Comparison of ENCODE assay signal across 20 cellular contexts in the genomic region with DNA sequence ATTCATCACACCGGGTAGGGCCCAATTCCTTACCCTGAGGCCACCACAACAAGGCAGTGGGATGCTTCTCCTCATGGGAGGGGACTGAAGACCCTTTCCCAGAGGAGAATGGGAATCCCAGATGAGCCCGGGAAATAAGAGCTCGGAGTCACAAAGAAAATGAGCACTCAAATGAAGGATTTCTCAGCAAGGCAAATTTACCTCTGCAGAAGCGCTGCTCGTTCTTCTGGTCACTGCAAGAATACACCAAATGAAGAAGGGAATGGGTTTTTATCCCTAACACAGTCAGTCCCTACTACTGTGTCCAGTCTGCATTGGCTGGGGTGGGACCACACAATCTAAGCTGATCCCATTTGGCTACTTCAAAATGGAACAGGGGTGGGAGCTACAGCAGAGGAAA. TPM values are rescaled to one million over a fixed set of nuclear protein-coding genes. Genes with fewer than 3 reads are reported as not detected.
DNase-seq lines count a peak whose midpoint lies in the region; ATAC-seq, FAIRE-seq and TF ChIP-seq lines count a peak whose summit lies in the region.
"Had no signal": no experiment of that assay in that cellular context is flagged by ENCODE, and none has a peak within 500 bp of the region (broad histone marks: within the 10 kb centered on the region; RNA-seq: fewer than 3 reads in every experiment).

No MANE protein-coding gene starts in this region.

- H2BK5ac ChIP-seq in H1 (ENCODE audit: low read depth, low read length) = no peak overlapping the region

- POLR2A ChIA-PET in HCT116 (lab: Charles Lee) (no interaction called here), GM12878 (lab: Charles Lee) (no interaction called here), H1 (lab: Charles Lee; ENCODE audit: partially characterized antibody) (no interaction called here)

- TF ChIP-seq RAD21 in HCT116 (IDR thresholded peaks at IDR 0.05; ENCODE audit: low read depth) (no peak), GM12878 (IDR thresholded peaks at IDR 0.05; ENCODE audit: insufficient read depth, low read depth, low read length) (no peak), H1 (IDR thresholded peaks at IDR 0.05 in 1 of 2, conservative IDR thresholded peaks at IDR 0.05 in 1 of 2; ENCODE audit: low read depth in 2 of 2, low read length in 2 of 2) (no peak)

- H3K9me3 ChIP-seq in HCT116 (ENCODE audit: control insufficient read depth in 1 of 2, insufficient read depth in 1 of 2, low read depth in 1 of 2, low read length in 2 of 2) (peaks cover 5 to 31% of the 10 kb centered on the region in 2 experiments; a peak in 2 of 4 replicates), GM12878 (replicated peaks; ENCODE audit: control insufficient read depth, insufficient read depth, low read length) (peaks cover 13% of the 10 kb centered on the region; the same call in 2 of the 3 replicates), H1 (ENCODE audit: insufficient read depth in 2 of 2, low read depth in 1 of 2, low read length in 1 of 2) (no peaks in the 10 kb centered on the region)

- peaks cover 60% of the 10 kb centered on the region for H3K9me3 Mint-ChIP-seq in GM23338

- H3K27me3 ChIP-seq in GM23338 (ENCODE audit: insufficient read depth) (no peaks in the 10 kb centered on the region), HCT116 (ENCODE audit: insufficient read depth, low read length) (no peaks in the 10 kb centered on the region), GM12878 (replicated peaks in 1 of 2; ENCODE audit: control insufficient read depth in 2 of 2, insufficient read depth in 2 of 2, low read length in 1 of 2) (no peaks in the 10 kb centered on the region), H1 (replicated peaks in 1 of 4; ENCODE audit: control insufficient read depth in 3 of 4, extremely low read depth in 1 of 4, insufficient read depth in 3 of 4, low read length in 3 of 4) (no peaks in the 10 kb centered on the region)

- H3K36me3 ChIP-seq in GM23338 (ENCODE audit: insufficient read depth) (no peaks in the 10 kb centered on the region; the same call in 1 of the 2 replicates), HCT116 (ENCODE audit: control insufficient read depth in 1 of 2, insufficient read depth in 2 of 2, low read length in 2 of 2) (no peaks in the 10 kb centered on the region), GM12878 (ENCODE audit: control insufficient read depth in 2 of 2, insufficient read depth in 2 of 2, low read length in 1 of 2) (no peaks in the 10 kb centered on the region), H1 (ENCODE audit: control insufficient read depth in 2 of 4, insufficient read depth in 4 of 4, low read length in 3 of 4) (no peaks in the 10 kb centered on the region)
- H3K36me3 ChIP-seq: HAP-1 had no signal

- H2BK15ac ChIP-seq in H1 (ENCODE audit: low read length) = no peak overlapping the region

- H3K27ac ChIP-seq in GM23338 (ENCODE audit: low read depth) = no peak overlapping the region
- no peak overlapping the region for H3K27ac ChIP-seq in HCT116 (ENCODE audit: low read depth, low read length)
- no peak overlapping the region for H3K27ac ChIP-seq in GM12878 (ENCODE audit: control insufficient read depth, insufficient read depth)
- no peak overlapping the region for H3K27ac ChIP-seq in H1 (ENCODE audit: low read depth, low read length)
- H3K27ac ChIP-seq: GM23248 had no signal

- H4K91ac ChIP-seq in H1 (replicated peaks; ENCODE audit: insufficient read length, low read length) = no peak overlapping the region

- FAIRE-seq in GM12878 (lab: Jason Lieb, UNC) = no peak
- no peak for FAIRE-seq in H1 (lab: Jason Lieb, UNC)
- FAIRE-seq: GM12892, GM19239, H54 had no signal

- no peaks in the 10 kb centered on the region for H3K23me2 ChIP-seq in H1 (ENCODE audit: low read depth, low read length)

- TF ChIP-seq CTCF in GM23338 (conservative IDR thresholded peaks at IDR 0.05; ENCODE audit: low read depth in 2 of 2) (no peak), HCT116 (IDR thresholded peaks at IDR 0.05 in 2 of 3, conservative IDR thresholded peaks at IDR 0.05 in 1 of 3; ENCODE audit: borderline replicate concordance in 1 of 3, insufficient read depth in 1 of 3, low read depth in 2 of 3, low read length in 2 of 3) (no peak), GM12878 (IDR thresholded peaks at IDR 0.05 in 2 of 3, conservative IDR thresholded peaks at IDR 0.05 in 1 of 3; ENCODE audit: control insufficient read depth in 2 of 3, extremely low read depth in 1 of 3, insufficient read depth in 1 of 3, low read depth in 3 of 3, low read length in 3 of 3) (no peak), H1 (IDR thresholded peaks at IDR 0.05; ENCODE audit: control extremely low read depth in 1 of 3, insufficient read depth in 1 of 3, low read depth in 1 of 3, low read length in 3 of 3) (no peak)

- H3K4me3 Mint-ChIP-seq in GM23338 = no peak overlapping the region
- H3K4me3 Mint-ChIP-seq: CD4-positive, alpha-beta memory T cell had no signal

- no peak for TF ChIP-seq POLR2A in HCT116 (IDR thresholded peaks at IDR 0.05; ENCODE audit: borderline replicate concordance, extremely low read depth, insufficient read depth, insufficient read length)
- no peak for TF ChIP-seq POLR2A in GM12878 (IDR thresholded peaks at IDR 0.05; ENCODE audit: low read depth, low read length)
- no peak for TF ChIP-seq POLR2A in H1 (IDR thresholded peaks at IDR 0.05; ENCODE audit: control extremely low read depth in 1 of 2, low read depth in 2 of 2, low read length in 2 of 2)

- CTCF ChIA-PET in HCT116 (lab: Charles Lee) (no interaction called here), GM12878 (lab: Yijun Ruan, JAX) (no interaction called here), H1 (lab: Charles Lee; ENCODE audit: partially characterized antibody) (interaction anchor here (0.6 to 3.3 kb wide), 3 partner anchors 76 to 423 kb away, joined by 3 to 22 read pairs (median 14); no protein-coding TSS in a partner anchor)

- intact Hi-C loops in HCT116 (cut with micrococcal nuclease) = no loop called here
- intact Hi-C loops in GM12878 (cut with micrococcal nuclease; ENCODE audit: unreplicated experiment) = loop anchor here (5.0 to 10.0 kb wide), 3 partner anchors 236 to 554 kb away; no protein-coding TSS in a partner anchor

- no peak overlapping the region for H4K8ac ChIP-seq in H1 (ENCODE audit: extremely low read depth, insufficient read depth, low read length)

- DNase-seq in GM23338 (ENCODE audit: low spot score) (peak; percentile 17), HCT116 (ENCODE audit: low read depth, low spot score) (no peak), GM12878 (ENCODE audit: low read depth, low spot score) (no peak), H1 (ENCODE audit: low read depth in 1 of 2, low spot score in 2 of 2) (no peak), NCI-H1694 (lab: John Stamatoyannopoulos, UW) (no peak), DMS 273 treated with DMSO at 0.1 percent for 48 hours (lab: John Stamatoyannopoulos, UW) (no peak)
- DNase-seq: C1 segment of cervical spinal cord; Calu3; CD4-positive, alpha-beta memory T cell; COR-L47; DMS153; DMS79 treated with DMSO at 0.1 percent for 48 hours; GF-D8; GM23248 had no signal

- BruUV-seq in HCT116 (replicated peaks; lab: Mats Ljungman, UMichigan) = no TSS peak
- no TSS peak for BruUV-seq in GM12878 (replicated peaks; lab: Mats Ljungman, UMichigan)

- no peak overlapping the region for H3K23ac ChIP-seq in H1 (ENCODE audit: insufficient read length)

- no peak overlapping the region for H2BK120ac ChIP-seq in H1 (replicated peaks; ENCODE audit: low read depth, low read length)

- RAD21 ChIA-PET in HCT116 (lab: Charles Lee; ENCODE audit: low non-redundant PET in 1 of 2, low total read pairs in 2 of 2, uncharacterized antibody in 2 of 2, unreplicated experiment in 2 of 2) (no interaction called here), GM12878 (lab: Charles Lee; ENCODE audit: unreplicated experiment) (interaction anchor here (0.8 to 1.2 kb wide), 2 partner anchors 240 to 256 kb away, joined by 3 to 4 read pairs; no protein-coding TSS in a partner anchor)

- peaks cover 6% of the 10 kb centered on the region; the same call in 1 of the 2 replicates for H3K9me2 ChIP-seq in GM23338 (ENCODE audit: insufficient read depth)
- no peaks in the 10 kb centered on the region for H3K9me2 ChIP-seq in HCT116 (ENCODE audit: insufficient read depth)

- H2BK20ac ChIP-seq in H1 (ENCODE audit: low read length) = no peak overlapping the region

- SMC1A ChIA-PET in GM12878 (lab: Charles Lee; ENCODE audit: uncharacterized antibody, unreplicated experiment) = interaction anchor here (1.4 to 1.6 kb wide), 2 partner anchors 37 to 44 kb away, joined by 3 read pairs; no protein-coding TSS in a partner anchor

- H3K4me3 ChIP-seq in GM23338 (no peak overlapping the region), HCT116 (replicated peaks in 1 of 2; ENCODE audit: low read depth in 1 of 2, low read length in 2 of 2) (no peak overlapping the region), GM12878 (no peak overlapping the region), H1 (ENCODE audit: extremely low read depth in 1 of 4, insufficient read depth in 2 of 4, low read depth in 3 of 4, low read length in 4 of 4) (no peak overlapping the region)
- H3K4me3 ChIP-seq: GM23248, HAP-1 had no signal

- H3K9ac ChIP-seq in HCT116 (ENCODE audit: low read length) (no peak overlapping the region), GM12878 (ENCODE audit: control insufficient read depth, insufficient read depth, low read length) (no peak overlapping the region), H1 (replicated peaks in 1 of 4; ENCODE audit: extremely low read depth in 1 of 4, low read depth in 3 of 4, low read length in 3 of 4) (0 out of 7 replicates have a peak overlapping the region, but pooled peaks of 1 of the 4 experiments have one; percentile 2)
- H3K9ac ChIP-seq: GM23248 had no signal

- TF ChIP-seq EP300 in GM12878 (IDR thresholded peaks at IDR 0.05; ENCODE audit: borderline replicate concordance in 1 of 2, control insufficient read depth in 1 of 2, low read depth in 2 of 2, low read length in 2 of 2) = no peak
- no peak for TF ChIP-seq EP300 in H1 (IDR thresholded peaks at IDR 0.05; ENCODE audit: borderline replicate concordance in 1 of 2, low read depth in 2 of 2, low read length in 2 of 2)

- H3K79me1 ChIP-seq in H1 (ENCODE audit: low read depth, low read length) = no peaks in the 10 kb centered on the region

- H4K20me1 ChIP-seq in GM23338 (replicated peaks; ENCODE audit: insufficient read depth) = no peaks in the 10 kb centered on the region
- H4K20me1 ChIP-seq in HCT116 (ENCODE audit: insufficient read depth) = no peaks in the 10 kb centered on the region
- no peaks in the 10 kb centered on the region for H4K20me1 ChIP-seq in GM12878 (ENCODE audit: control insufficient read depth, insufficient read depth)
- H4K20me1 ChIP-seq in H1 (replicated peaks in 1 of 2; ENCODE audit: control insufficient read depth in 1 of 2, insufficient read depth in 2 of 2, low read length in 2 of 2) = no peaks in the 10 kb centered on the region

- H3F3A ChIP-seq in GM23338 (replicated peaks; ENCODE audit: low read depth) = no peaks in the 10 kb centered on the region

- H3K36me3 Mint-ChIP-seq in GM23338 (ENCODE audit: low read depth) = peaks cover 38% of the 10 kb centered on the region

- H3K4ac ChIP-seq in H1 (replicated peaks; ENCODE audit: insufficient read length, low read depth, low read length) = no peak overlapping the region

- no peak overlapping the region for H4K5ac ChIP-seq in H1 (ENCODE audit: insufficient read length, low read depth, low read length)

- no peak overlapping the region for H3K27ac Mint-ChIP-seq in GM23338

- H3K18ac ChIP-seq in H1 (ENCODE audit: extremely low read depth, low read length) = no peak overlapping the region

- no peaks in the 10 kb centered on the region for H3K4me1 Mint-ChIP-seq in GM23338

- H3K14ac ChIP-seq in H1 (ENCODE audit: insufficient read length) = no peak overlapping the region

- H3K56ac ChIP-seq in H1 (replicated peaks; ENCODE audit: insufficient read length, low read depth, low read length) = no peak overlapping the region

- no peak overlapping the region for H2AFZ ChIP-seq in GM23338
- H2AFZ ChIP-seq in HCT116 (ENCODE audit: low read depth, low read length, poor library complexity, severe bottlenecking) = no peak overlapping the region
- H2AFZ ChIP-seq in GM12878 (ENCODE audit: control insufficient read depth, low read depth, low read length) = no peak overlapping the region
- peak overlapping the region; percentile 77; the same call in 1 of the 2 replicates for H2AFZ ChIP-seq in H1 (ENCODE audit: low read length)
- H2AFZ ChIP-seq: GM23248 had no signal

- H3K4me2 ChIP-seq in GM23338 = no peak overlapping the region
- H3K4me2 ChIP-seq in HCT116 (ENCODE audit: low read length) = no peak overlapping the region
- H3K4me2 ChIP-seq in GM12878 (ENCODE audit: control insufficient read depth, insufficient read depth) = no peak overlapping the region
- H3K4me2 ChIP-seq in H1 (ENCODE audit: insufficient read depth in 1 of 2, low read depth in 2 of 2, low read length in 2 of 2) = no peak overlapping the region

- H3K79me2 ChIP-seq in GM23338 (replicated peaks; ENCODE audit: insufficient read depth) = no peaks in the 10 kb centered on the region
- no peaks in the 10 kb centered on the region for H3K79me2 ChIP-seq in HCT116 (ENCODE audit: insufficient read depth, low read length)
- no peaks in the 10 kb centered on the region for H3K79me2 ChIP-seq in GM12878 (ENCODE audit: control insufficient read depth, insufficient read depth, low read length)
- no peaks in the 10 kb centered on the region for H3K79me2 ChIP-seq in H1 (ENCODE audit: control insufficient read depth in 1 of 2, insufficient read depth in 2 of 2, low read length in 2 of 2)

- WGBS in GM12878 (ENCODE audit: insufficient coverage, insufficient replicate concordance, low lambda C conversion rate, missing lambda C conversion rate) = 32% methylated on average over 5 of the region's 5 CpGs
- WGBS in H1 (ENCODE audit: extremely low coverage in 1 of 2, insufficient coverage in 1 of 2, insufficient read length in 1 of 2, insufficient replicate concordance in 2 of 2, low coverage in 1 of 2, low lambda C conversion rate in 2 of 2, missing lambda C conversion rate in 1 of 2), 2 experiments = 88% methylated on average over 5 of the region's 5 CpGs; no CpG with 5 or more reads in 1 of the 2 experiments

- H2BK12ac ChIP-seq in H1 (ENCODE audit: low read depth, low read length) = no peak overlapping the region

- in situ Hi-C loops in GM12878 (cut with MboI) = no loop called here

- no peak for ATAC-seq in GM23338
- ATAC-seq in HCT116 = no peak
- ATAC-seq in GM12878 = no peak
- no peak for ATAC-seq in HG02642 (IDR thresholded peaks at IDR 0.05; ENCODE audit: poor library complexity, unreplicated experiment)
- ATAC-seq in GM18517 (IDR thresholded peaks at IDR 0.05; ENCODE audit: unreplicated experiment) = no peak

- H3K4me1 ChIP-seq in GM23338 (ENCODE audit: insufficient read depth) = no peaks in the 10 kb centered on the region
- H3K4me1 ChIP-seq in HCT116 (ENCODE audit: control insufficient read depth in 1 of 2, insufficient read depth in 2 of 2, low read length in 2 of 2) = no peaks in the 10 kb centered on the region
- no peaks in the 10 kb centered on the region for H3K4me1 ChIP-seq in GM12878 (ENCODE audit: control insufficient read depth, insufficient read depth, low read length)
- peaks cover 0 to 4% (median 0%) of the 10 kb centered on the region in 4 experiments; a peak in 1 of 7 replicates for H3K4me1 ChIP-seq in H1 (replicated peaks in 1 of 4; ENCODE audit: control insufficient read depth in 3 of 4, insufficient read depth in 4 of 4, low read length in 3 of 4)

- H2AK5ac ChIP-seq in H1 (ENCODE audit: low read depth, low read length) = no peak overlapping the region

- peaks cover 5% of the 10 kb centered on the region for H3K27me3 Mint-ChIP-seq in GM23338 (ENCODE audit: insufficient read depth, low read depth, poor library complexity)
- H3K27me3 Mint-ChIP-seq: CD4-positive, alpha-beta memory T cell had no signal

RNA-seq across cellular contexts. Expression of a gene that starts 35.7 kb away (rescaled TPM):
- total RNA-seq in GM23338 (2014; rRNA removed; shearing (Covaris generic)) = 45.5 and 66.2 TPM in 2 replicates
- polyA plus RNA-seq in GM23338 (2016; fragmentation: Nextera tagmentation; extraction: Ambion mirVana) = 20.1 and 27.2 TPM in 2 replicates
- 30.4 TPM for total RNA-seq in HCT116 (2021; ENCODE audit: unreplicated experiment)
- polyA plus RNA-seq in HCT116 (2012) = 8.3 and 13.0 TPM in 2 replicates
- 86.8 and 98.4 TPM in 2 replicates for total RNA-seq in GM12878 (2013; cell fraction: nucleolus; rRNA removed)
- total RNA-seq in GM12878 (2014; rRNA removed) = 31.5 and 45.0 TPM in 2 replicates
- 40.1 and 40.8 TPM in 2 replicates for total RNA-seq in GM12878 (2014; rRNA removed; fragmentation: Illumina TruSeq; extraction: Trizol)
- 30.8 and 35.3 TPM in 2 replicates for total RNA-seq in GM12878 (2021)
- 12.8 TPM for polyA plus RNA-seq in GM12878 (2011; ENCODE audit: low read depth)
- 75.4 and 93.1 TPM in 2 replicates for polyA plus RNA-seq in GM12878 (2011; rRNA removed)
- polyA plus RNA-seq in GM12878 (2011; cell fraction: cytosol; rRNA removed) = 39.9 and 48.4 TPM in 2 replicates
- polyA plus RNA-seq in GM12878 (2011; cell fraction: nucleus; rRNA removed) = 52.2 and 62.8 TPM in 2 replicates
- 8.6 and 14.6 TPM in 2 replicates for polyA plus RNA-seq in GM12878 (2012)
- 20.0 and 24.9 TPM in 2 replicates for polyA plus RNA-seq in GM12878 (2014; fragmentation: Illumina TruSeq; extraction: Trizol)
- 10 to 100 TPM; 13.0 to 17.2 TPM for polyA plus RNA-seq in GM12878 (2014; fragmentation: Nextera tagmentation; extraction: Ambion mirVana)
- 20.7 and 29.6 TPM in 2 replicates for polyA plus RNA-seq in GM12878 (2014; rRNA removed)
- polyA plus RNA-seq in GM12878 (2016; fragmentation: Nextera tagmentation; extraction: Ambion mirVana) = 10 to 100 TPM; 15.4 to 17.4 TPM
- 63.3 and 141 TPM in 2 replicates for polyA minus RNA-seq in GM12878 (2011; rRNA and poly(A)+ RNA removed)
- polyA minus RNA-seq in GM12878 (2011; cell fraction: cytosol; rRNA and poly(A)+ RNA removed) = 14.8 and 19.5 TPM in 2 replicates
- 26.7 and 46.2 TPM in 2 replicates for polyA minus RNA-seq in GM12878 (2011; cell fraction: nucleus; rRNA and poly(A)+ RNA removed)
- total RNA-seq in H1 (2021; fragmentation: NEBNext Ultra II Directional; extraction: Animal tissue kit (Norgen Biotek cat#: 25700)) = 43.6 and 49.9 TPM in 2 replicates
- polyA plus RNA-seq in H1 (2011; rRNA removed) = 28.9 and 56.5 TPM in 2 replicates
- 50.4 TPM for polyA plus RNA-seq in H1 (2011; cell fraction: cytosol; rRNA removed)
- polyA plus RNA-seq in H1 (2011; cell fraction: nucleus; rRNA removed) = 56.8 TPM
- polyA plus RNA-seq in H1 (2012, experiment 1 of 2) = 20.5 to 36.5 TPM (median 21.0 TPM) in 4 replicates
- polyA plus RNA-seq in H1 (2012, experiment 2 of 2) = 2.3 TPM
- polyA plus RNA-seq in H1 (2013, experiment 1 of 2) = 24.7 TPM
- polyA plus RNA-seq in H1 (2013, experiment 2 of 2) = 26.8 TPM
- 134 and 197 TPM in 2 replicates for polyA minus RNA-seq in H1 (2011; rRNA and poly(A)+ RNA removed)
- 31.2 TPM for polyA minus RNA-seq in H1 (2011; cell fraction: cytosol; rRNA and poly(A)+ RNA removed)
- 71.4 TPM for polyA minus RNA-seq in H1 (2011; cell fraction: nucleus; rRNA and poly(A)+ RNA removed)

RNA-seq across cellular contexts. Expression of a gene that starts 40.0 kb away (rescaled TPM):
- 29.2 and 34.8 TPM in 2 replicates for total RNA-seq in GM23338 (2014; rRNA removed; shearing (Covaris generic))
- polyA plus RNA-seq in GM23338 (2016; fragmentation: Nextera tagmentation; extraction: Ambion mirVana) = 10.9 and 11.4 TPM in 2 replicates
- total RNA-seq in HCT116 (2021; ENCODE audit: unreplicated experiment) = 7.4 TPM
- polyA plus RNA-seq in HCT116 (2012) = 3.6 and 4.5 TPM in 2 replicates
- 1.6 and 1.9 TPM in 2 replicates for total RNA-seq in GM12878 (2013; cell fraction: nucleolus; rRNA removed)
- 2.7 and 3.5 TPM in 2 replicates for total RNA-seq in GM12878 (2014; rRNA removed)
- total RNA-seq in GM12878 (2014; rRNA removed; fragmentation: Illumina TruSeq; extraction: Trizol) = 3.6 and 3.7 TPM in 2 replicates
- total RNA-seq in GM12878 (2021) = 3.9 and 4.1 TPM in 2 replicates
- 0.64 TPM for polyA plus RNA-seq in GM12878 (2011; ENCODE audit: low read depth)
- polyA plus RNA-seq in GM12878 (2011; rRNA removed) = 0.87 and 1.3 TPM in 2 replicates
- polyA plus RNA-seq in GM12878 (2011; cell fraction: cytosol; rRNA removed) = 0.45 and 0.54 TPM in 2 replicates
- polyA plus RNA-seq in GM12878 (2011; cell fraction: nucleus; rRNA removed) = 0.25 and 0.30 TPM in 2 replicates
- 0.89 and 0.98 TPM in 2 replicates for polyA plus RNA-seq in GM12878 (2012)
- polyA plus RNA-seq in GM12878 (2014; fragmentation: Illumina TruSeq; extraction: Trizol) = 3.3 and 6.6 TPM in 2 replicates
- polyA plus RNA-seq in GM12878 (2014; fragmentation: Nextera tagmentation; extraction: Ambion mirVana) = 1 to 10 TPM in 1 of 2 experiments, under 1 TPM in 1; 0.79 to 1.3 TPM
- 2.3 and 2.8 TPM in 2 replicates for polyA plus RNA-seq in GM12878 (2014; rRNA removed)
- 1 to 10 TPM; 3.1 to 3.4 TPM for polyA plus RNA-seq in GM12878 (2016; fragmentation: Nextera tagmentation; extraction: Ambion mirVana)
- polyA minus RNA-seq in GM12878 (2011; rRNA and poly(A)+ RNA removed) = 0.57 and 0.95 TPM in 2 replicates
- 0.13 and 0.21 TPM in 2 replicates for polyA minus RNA-seq in GM12878 (2011; cell fraction: cytosol; rRNA and poly(A)+ RNA removed)
- 0.12 and 0.19 TPM in 2 replicates for polyA minus RNA-seq in GM12878 (2011; cell fraction: nucleus; rRNA and poly(A)+ RNA removed)
- total RNA-seq in H1 (2021; fragmentation: NEBNext Ultra II Directional; extraction: Animal tissue kit (Norgen Biotek cat#: 25700)) = 14.3 and 15.2 TPM in 2 replicates
- 10.5 and 14.3 TPM in 2 replicates for polyA plus RNA-seq in H1 (2011; rRNA removed)
- polyA plus RNA-seq in H1 (2011; cell fraction: cytosol; rRNA removed) = 12.0 TPM
- 6.1 TPM for polyA plus RNA-seq in H1 (2011; cell fraction: nucleus; rRNA removed)
- polyA plus RNA-seq in H1 (2012, experiment 1 of 2) = 6.3 to 8.7 TPM (median 7.5 TPM) in 4 replicates
- 4.7 TPM for polyA plus RNA-seq in H1 (2012, experiment 2 of 2)
- polyA plus RNA-seq in H1 (2013, experiment 1 of 2) = 10.0 TPM
- 10.1 TPM for polyA plus RNA-seq in H1 (2013, experiment 2 of 2)
- polyA minus RNA-seq in H1 (2011; rRNA and poly(A)+ RNA removed) = 13.0 and 17.7 TPM in 2 replicates
- 5.4 TPM for polyA minus RNA-seq in H1 (2011; cell fraction: cytosol; rRNA and poly(A)+ RNA removed)
- polyA minus RNA-seq in H1 (2011; cell fraction: nucleus; rRNA and poly(A)+ RNA removed) = 9.2 TPM
